Comparison of ENCODE assay signal across 19 cellular contexts in genomic region chr7:80603940-80604339, GRCh38. TPM values are rescaled to one million over a fixed set of nuclear protein-coding genes. Genes with fewer than 3 reads are reported as not detected.
DNase-seq lines count a peak whose midpoint lies in the region; ATAC-seq, FAIRE-seq and TF ChIP-seq lines count a peak whose summit lies in the region.
"Had no signal": no experiment of that assay in that cellular context is flagged by ENCODE, and none has a peak within 500 bp of the region (broad histone marks: within the 10 kb centered on the region; RNA-seq: fewer than 3 reads in every experiment).

No MANE protein-coding gene starts in this region.

- intact Hi-C loops in Right ventricle myocardium inferior (cut with DNase I): loop anchor here (5.0 kb wide), 2 partner anchors 53 to 107 kb away; no protein-coding TSS in a partner anchor
- intact Hi-C loops in cardiac septum (cut with DNase I): loop anchor here (5.0 kb wide), 1 partner anchor 33 kb away; the partner anchor contains the start of gene CD36
- intact Hi-C loops in lower lobe of right lung (cut with DNase I): no loop called here

- peak overlapping the region; percentile 14 for H3K4me3 ChIP-seq in lower lobe of right lung
- H3K4me3 ChIP-seq: GM12878, HAP-1 had no signal

- ATAC-seq in Right ventricle myocardium inferior (peak; percentile 81), lower lobe of right lung (no peak)
- ATAC-seq: GM12878, T-helper 17 cell had no signal

- H3K27ac ChIP-seq in lower lobe of right lung: no peak overlapping the region

- no peaks in the 10 kb centered on the region for H3K27me3 ChIP-seq in lower lobe of right lung (ENCODE audit: low read depth)

- H3K4me1 ChIP-seq in lower lobe of right lung: peaks cover 9% of the 10 kb centered on the region
- H3K4me1 ChIP-seq: Caco-2, HAP-1 had no signal

- in situ Hi-C loops in ACHN (cut with HindIII; ENCODE audit: low pct_ligation_motif_present, low pct_unique_long_range_greater_than_20kb, low sequenced_read_pairs): no loop called here

- H3K9me3 ChIP-seq in lower lobe of right lung: no peaks in the 10 kb centered on the region
- H3K9me3 ChIP-seq: Caco-2, HAP-1 had no signal

- DNase-seq in Right ventricle myocardium inferior (ENCODE audit: missing footprints) (no peak), cardiac septum (ENCODE audit: low spot score) (no peak), NCI-H69 (lab: John Stamatoyannopoulos, UW) (peak; percentile 27), lower lobe of right lung (no peak), ACHN (no peak), AG20443 (ENCODE audit: low spot score) (no peak), HTR-8/SVneo (ENCODE audit: insufficient read length, low spot score) (no peak)
- DNase-seq: Caco-2; CD4-positive, CD25-positive, alpha-beta regulatory T cell; GDM1; MV-4-11; NCI-H1694; NCI-H2171; NCI-H446 treated with DMSO at 0.1 percent for 48 hours; NCI-H82; SIG-M5; T-helper 17 cell had no signal

- no peak for TF ChIP-seq CTCF in lower lobe of right lung (IDR thresholded peaks at IDR 0.05)

- H3K36me3 ChIP-seq in lower lobe of right lung: no peaks in the 10 kb centered on the region
- H3K36me3 ChIP-seq: HAP-1 had no signal

- FAIRE-seq in HTR-8/SVneo (lab: Jason Lieb, UNC): no peak
- FAIRE-seq: GM12878 had no signal

RNA-seq across cellular contexts. Expression of gene CD36, which starts 34.5 kb away (rescaled TPM):
- total RNA-seq in Right ventricle myocardium inferior: 1,230 TPM
- 717 TPM for total RNA-seq in cardiac septum
- 141 TPM for total RNA-seq in lower lobe of right lung
- total RNA-seq: Caco-2 had no signal
